ENCODE assay signal across 8 cellular contexts in the genomic region with DNA sequence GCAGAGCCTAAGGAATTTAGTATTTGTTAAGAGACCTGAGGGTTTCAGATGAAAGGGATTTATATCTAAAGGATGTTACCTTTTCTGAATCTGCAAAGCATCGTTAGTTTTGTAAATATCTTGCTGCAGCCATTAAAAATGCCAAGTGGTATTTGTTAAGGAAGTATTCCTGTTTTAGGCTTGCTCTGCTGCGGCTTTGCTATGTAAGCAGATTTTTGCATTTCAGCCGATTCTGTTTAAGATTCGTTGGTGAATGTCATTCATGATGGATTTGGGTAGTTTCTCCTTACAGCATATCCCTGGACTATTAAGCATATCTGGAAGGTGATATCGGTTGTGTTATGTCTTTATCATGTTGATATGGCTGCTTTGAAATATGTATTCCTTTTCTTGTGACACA. TPM values are rescaled to one million over a fixed set of nuclear protein-coding genes. Genes with fewer than 3 reads are reported as not detected.
DNase-seq lines count a peak whose midpoint lies in the region; ATAC-seq, FAIRE-seq and TF ChIP-seq lines count a peak whose summit lies in the region.

No MANE protein-coding gene starts in this region.

- no peak for TF ChIP-seq POLR2A in A549 (IDR thresholded peaks at IDR 0.05; ENCODE audit: low read length)

- peak overlapping the region; percentile 85 for H3K4me2 ChIP-seq in A549

- no peak for TF ChIP-seq EP300 in A549 (IDR thresholded peaks at IDR 0.05)

- peak overlapping the region; percentile 88 for H3K9ac ChIP-seq in HUES48 (ENCODE audit: low read depth, low read length)

- no peak for TF ChIP-seq CTCF in A549 (IDR thresholded peaks at IDR 0.05)
- no peak for TF ChIP-seq CTCF in bronchial epithelial cell (IDR thresholded peaks at IDR 0.05; ENCODE audit: insufficient read depth, low read length, severe bottlenecking)
- no peak for TF ChIP-seq CTCF in mucosa of descending colon (IDR thresholded peaks at IDR 0.05)

- H3K27ac ChIP-seq in A549, result peak overlapping the region; percentile 80 to 88
- H3K27ac ChIP-seq in HUES48 (ENCODE audit: low read depth, low read length), result no peak overlapping the region

- intact Hi-C loops in mucosa of descending colon (cut with DNase I, micrococcal nuclease), result no loop called here

- POLR2A ChIA-PET in A549 (lab: Yijun Ruan, JAX), result interaction anchor here (1.4 to 1.8 kb wide), 4 partner anchors 13 to 71 kb away, joined by 5 to 36 read pairs (median 10); a partner anchor contains a TSS

- no peak for TF ChIP-seq RAD21 in A549 (conservative IDR thresholded peaks at IDR 0.05 in 1 of 2, IDR thresholded peaks at IDR 0.05 in 1 of 2)

- WGBS in A549 (ENCODE audit: missing lambda C conversion rate), result 8% methylated on average over 5 of the region's 5 CpGs

- DNase-seq in A549 (ENCODE audit: low read depth in 1 of 2, low spot score in 1 of 2), result no peak
- peak; percentile 4 for DNase-seq in bronchial epithelial cell (ENCODE audit: low read depth)
- no peak for DNase-seq in mucosa of descending colon
- no peak for DNase-seq in D341Med (ENCODE audit: low spot score)
- no peak for DNase-seq in activated gamma-delta T cell (lab: John Stamatoyannopoulos, UW)
- DNase-seq in AG20443 (ENCODE audit: low spot score), result no peak
- no peak for DNase-seq in activated CD4-positive, alpha-beta T cell treated with anti-CD3 and anti-CD28 coated beads for 1 hour

- H3K27me3 ChIP-seq in HUES48 (ENCODE audit: control insufficient read depth, insufficient read depth, low read length) (no peaks in the 10 kb centered on the region), bronchial epithelial cell (ENCODE audit: control insufficient read depth, insufficient read depth, low read length) (no peaks in the 10 kb centered on the region)

- H3K36me3 ChIP-seq in HUES48 (ENCODE audit: control insufficient read depth, insufficient read depth, low read length), result 0 out of 2 replicates have a peak, but pooled peaks cover 4% of the 10 kb centered on the region
- H3K36me3 ChIP-seq in bronchial epithelial cell (ENCODE audit: control insufficient read depth, insufficient read depth, low read length), result no peaks in the 10 kb centered on the region
- no peaks in the 10 kb centered on the region for H3K36me3 ChIP-seq in mucosa of descending colon (ENCODE audit: low read depth)

- FAIRE-seq in A549 (lab: Jason Lieb, UNC) (no peak), bronchial epithelial cell (lab: Jason Lieb, UNC) (no peak)

- H3K4me1 ChIP-seq in A549 (peaks cover 19% of the 10 kb centered on the region; the same call in 2 of the 3 replicates), HUES48 (ENCODE audit: control insufficient read depth, insufficient read depth, low read length) (peaks cover 5% of the 10 kb centered on the region; the same call in 1 of the 2 replicates), mucosa of descending colon (ENCODE audit: low read depth) (peaks cover 4% of the 10 kb centered on the region)

- ATAC-seq in A549 (no peak), mucosa of descending colon (no peak)

- peak overlapping the region; percentile 63 for H3K4me3 ChIP-seq in A549
- peak overlapping the region; percentile 92 for H3K4me3 ChIP-seq in HUES48 (ENCODE audit: low read depth, low read length)
- H3K4me3 ChIP-seq in bronchial epithelial cell (ENCODE audit: low read depth, low read length), result peak overlapping the region; percentile 63
- H3K4me3 ChIP-seq in mucosa of descending colon, result peak overlapping the region; percentile 10

- H3K9me3 ChIP-seq in A549 (no peaks in the 10 kb centered on the region), HUES48 (ENCODE audit: control insufficient read depth, insufficient read depth, low read length) (no peaks in the 10 kb centered on the region), mucosa of descending colon (no peaks in the 10 kb centered on the region)

- CTCF ChIA-PET in A549 (lab: Yijun Ruan, JAX), result no interaction called here

TF ChIP-seq in A549, 52 proteins besides CTCF, POLR2A, EP300 and RAD21:
- TF ChIP-seq, protein P1, sequence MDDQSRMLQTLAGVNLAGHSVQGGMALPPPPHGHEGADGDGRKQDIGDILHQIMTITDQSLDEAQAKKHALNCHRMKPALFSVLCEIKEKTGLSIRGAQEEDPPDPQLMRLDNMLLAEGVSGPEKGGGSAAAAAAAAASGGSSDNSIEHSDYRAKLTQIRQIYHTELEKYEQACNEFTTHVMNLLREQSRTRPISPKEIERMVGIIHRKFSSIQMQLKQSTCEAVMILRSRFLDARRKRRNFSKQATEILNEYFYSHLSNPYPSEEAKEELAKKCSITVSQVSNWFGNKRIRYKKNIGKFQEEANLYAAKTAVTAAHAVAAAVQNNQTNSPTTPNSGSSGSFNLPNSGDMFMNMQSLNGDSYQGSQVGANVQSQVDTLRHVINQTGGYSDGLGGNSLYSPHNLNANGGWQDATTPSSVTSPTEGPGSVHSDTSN (IDR thresholded peaks at IDR 0.05), result no peak
- peak; percentile 90 for TF ChIP-seq MAFK (IDR thresholded peaks at IDR 0.05; ENCODE audit: partially characterized antibody)

RNA-seq across cellular contexts. Expression of a gene that starts 1.0 kb away (rescaled TPM):
- 92.9 and 108 TPM in 2 replicates for polyA plus RNA-seq in A549 (2011; rRNA removed)
- polyA plus RNA-seq in A549 (2012; cell fraction: cytosol; rRNA removed), result 18.2 and 20.0 TPM in 2 replicates
- 13.8 and 23.7 TPM in 2 replicates for polyA plus RNA-seq in A549 (2012; cell fraction: nucleus; rRNA removed)
- polyA plus RNA-seq in A549 (2017; fragmentation: RNase III; extraction: RNeasy Plus Mini Kit Qiagen cat#74134 plus additional on column Dnase treatment), result 50.8 to 53.1 TPM (median 51.4 TPM) in 3 replicates
- polyA minus RNA-seq in A549 (2011; rRNA and poly(A)+ RNA removed), result 88.2 and 108 TPM in 2 replicates
- 30.8 and 42.9 TPM in 2 replicates for total RNA-seq in bronchial epithelial cell
- 10 to 100 TPM; 66.9 to 87.6 (median 84.4) TPM for total RNA-seq in mucosa of descending colon

Comparison
In these comparisons a context has a peak if more than half of its experiments do, and no peak if none do; other contexts are left out.
1. H3K4me3 ChIP-seq: peak in every context shown above with its lines; median percentile 92 in HUES48; 63 in A549; 63 in bronchial epithelial cell; 10 in mucosa of descending colon.